7 cellular contexts compared by ENCODE assay signal in genomic region chrX:150773117-150773516, GRCh38.
"Had no signal": no experiment of that assay in that cellular context is flagged by ENCODE, and none has a peak within 500 bp of the region (broad histone marks: within the 10 kb centered on the region; RNA-seq: fewer than 3 reads in every experiment).

No MANE protein-coding gene starts in this region.

- H3K27ac ChIP-seq: HL-60, KMS-11 had no signal

- H3K4me3 ChIP-seq: GM23338, HAP-1 had no signal

- H3K4me1 ChIP-seq: HAP-1 had no signal

- H3K9me3 Mint-ChIP-seq: GM23338, HFFc6, IgD-negative memory B cell had no signal

- DNase-seq: HFFc6, KBM-7 had no signal

- H3K36me3 Mint-ChIP-seq: IgD-negative memory B cell had no signal

- H3K4me3 Mint-ChIP-seq: GM23338, HFFc6, IgD-negative memory B cell had no signal

- H3K9me3 ChIP-seq: HAP-1 had no signal

- H3K9ac ChIP-seq: KMS-11 had no signal

- H3K27me3 Mint-ChIP-seq: IgD-negative memory B cell had no signal

- H3K27ac Mint-ChIP-seq: GM23338, HFFc6, IgD-negative memory B cell had no signal
